35 cellular contexts compared by ENCODE assay signal in the genomic region with DNA sequence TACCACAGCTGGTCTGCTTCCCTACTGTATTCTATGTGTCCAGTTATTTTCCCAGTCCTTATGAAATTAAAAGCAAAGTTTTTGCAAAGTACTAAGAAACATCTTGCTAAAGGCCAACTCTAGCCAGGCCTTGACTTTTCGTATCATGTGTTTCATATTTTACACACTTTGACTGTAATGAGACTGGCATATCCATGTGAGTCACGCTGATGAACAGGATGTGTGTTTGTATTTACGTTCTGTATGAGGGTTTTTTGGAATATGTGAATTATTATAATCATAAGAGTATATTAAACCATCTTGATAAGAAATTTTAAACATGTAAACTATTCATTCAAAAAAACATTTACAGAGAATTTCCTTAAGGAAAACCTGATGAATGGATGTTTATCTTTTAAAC. TPM values are rescaled to one million over a fixed set of nuclear protein-coding genes. Genes with fewer than 3 reads are reported as not detected.
"Had no signal": no experiment of that assay in that cellular context is flagged by ENCODE, and none has a peak within 500 bp of the region (broad histone marks: within the 10 kb centered on the region; RNA-seq: fewer than 3 reads in every experiment).

No MANE protein-coding gene starts in this region.

- H3K27me3 ChIP-seq: ascending aorta, cardiac muscle cell had no signal

- ATAC-seq: activated CD8-positive, alpha-beta T cell treated with anti-CD3 and anti-CD28 coated beads for 36 hours; activated T-cell treated with anti-CD3 and anti-CD28 coated beads, Interleukin-2, amount 50 U/mL, for 72 hours; activated T-helper 17 cell treated with anti-CD3 and anti-CD28 coated beads, Interleukin-2, amount 50 U/mL, for 72 hours; Right ventricle myocardium inferior had no signal

- H3K4me1 ChIP-seq: ascending aorta had no signal

- H3K36me3 ChIP-seq: ascending aorta, cardiac muscle cell, WERI-Rb-1 had no signal

- DNase-seq: activated CD4-positive, alpha-beta T cell treated with anti-CD3 and anti-CD28 coated beads for 1 hour; activated CD4-positive, alpha-beta T cell treated with anti-CD3 and anti-CD28 coated beads for 48 hours; activated CD4-positive, alpha-beta T cell treated with anti-CD3 and anti-CD28 coated beads, Interleukin-2, amount 50 U/mL, for 4 hours; activated CD4-positive, CD25-positive, alpha-beta regulatory T cell; activated CD8-positive, alpha-beta T cell treated with anti-CD3 and anti-CD28 coated beads for 36 hours; activated effector memory CD4-positive, alpha-beta T cell treated with anti-CD3 and anti-CD28 coated beads, Interleukin-2, amount 50 U/mL, for 16 hours; activated naive CD4-positive, alpha-beta T cell; activated naive CD4-positive, alpha-beta T cell treated with anti-CD3 and anti-CD28 coated beads, Interleukin-2, amount 50 U/mL, for 16 hours; activated naive CD8-positive, alpha-beta T cell treated with anti-CD3 and anti-CD28 coated beads for 36 hours; activated T-cell treated with anti-CD3 and anti-CD28 coated beads, Interleukin-2, amount 50 U/mL, for 1 hour; activated T-cell treated with anti-CD3 and anti-CD28 coated beads, Interleukin-2, amount 50 U/mL, for 72 hours; amygdala; Karpas-422; NCI-H1048; NCI-H1105 treated with DMSO at 0.1 percent for 48 hours; NCI-H1436; NCI-H1694; NCI-H1930; NCI-H2081 treated with DMSO at 0.1 percent for 48 hours; NCI-H345; NCI-H524 treated with DMSO at 0.1 percent for 48 hours; NK-92 treated with Interleukin-12 subunit alpha and Interleukin-12 subunit beta, amount 100 ng/mL, for 24 hours; PC-9; SIG-M5; T1000; WERI-Rb-1 had no signal

- H3K4me3 ChIP-seq: ascending aorta, cardiac muscle cell, PC-9 had no signal

- H3K9me3 ChIP-seq: ascending aorta had no signal

- H3K27ac ChIP-seq: ascending aorta, cardiac muscle cell, PC-9, RWPE1, WERI-Rb-1 had no signal

- H3K4me2 ChIP-seq: PC-9 had no signal

- H2AFZ ChIP-seq: PC-9 had no signal

RNA-seq across cellular contexts. Expression of gene EYA4, which starts 59.7 kb away (rescaled TPM):
- total RNA-seq: activated CD8-positive, alpha-beta memory T cell treated with anti-CD3 and anti-CD28 coated beads for 36 hours; activated CD8-positive, alpha-beta T cell treated with anti-CD3 and anti-CD28 coated beads for 36 hours; activated naive CD8-positive, alpha-beta T cell treated with anti-CD3 and anti-CD28 coated beads for 36 hours; activated T-cell treated with anti-CD3 and anti-CD28 coated beads, Interleukin-2, amount 50 U/mL, for 72 hours; activated T-helper 17 cell treated with anti-CD3 and anti-CD28 coated beads, Interleukin-2, amount 50 U/mL, for 72 hours; MCF 10A; T-helper 1 cell treated with Interleukin-12 subunit alpha and Interleukin-12 subunit beta and Interleukin-4 antibody, amounts not matched to agents 30 ng/mL and 1 ng/mL, for 36 hours; T-helper 2 cell treated with Interferon-gamma antibody and Interleukin-4, amounts not matched to agents 100 ng/mL and 5 ng/mL, for 36 hours had no signal
